ENCODE assay signal across 8 cellular contexts in genomic region chr7:105268056-105268455, GRCh38.
A peak's percentile ranks its signal among the peaks of the same experiment; 100 is the strongest.
DNase-seq lines count a peak whose midpoint lies in the region; ATAC-seq, FAIRE-seq and TF ChIP-seq lines count a peak whose summit lies in the region.

No MANE protein-coding gene starts in this region.

- no peaks in the 10 kb centered on the region for H3K36me3 ChIP-seq in astrocyte (ENCODE audit: insufficient read depth, low read length)
- no peaks in the 10 kb centered on the region for H3K36me3 ChIP-seq in left lung
- no peaks in the 10 kb centered on the region for H3K36me3 ChIP-seq in transverse colon

- H3K4me2 ChIP-seq in astrocyte (ENCODE audit: low read length): peak overlapping the region; percentile 76

- H3K4me3 ChIP-seq in astrocyte (ENCODE audit: insufficient read depth, low read depth, low read length) (peak overlapping the region; percentile 42), left lung (peak overlapping the region; percentile 32 to 43), transverse colon (peak overlapping the region in 3 of 4 donors; percentile 21 to 51 (median 23))

- H3K4me1 ChIP-seq in astrocyte (ENCODE audit: insufficient read depth, low read length): peaks cover 18% of the 10 kb centered on the region
- peaks cover 11 to 37% of the 10 kb centered on the region in 2 donors for H3K4me1 ChIP-seq in left lung
- peaks cover 0 to 38% (median 28%) of the 10 kb centered on the region in 4 donors for H3K4me1 ChIP-seq in transverse colon

- no peak for TF ChIP-seq EP300 in transverse colon (IDR thresholded peaks at IDR 0.05; ENCODE audit: low read depth)

- no peak overlapping the region for H2AFZ ChIP-seq in astrocyte (ENCODE audit: low read depth, low read length)

- peaks cover 39% of the 10 kb centered on the region for H4K20me1 ChIP-seq in astrocyte (ENCODE audit: insufficient read depth, low read length)

- H3K36me3 Mint-ChIP-seq in astrocyte (ENCODE audit: low read depth, unreplicated experiment): peaks cover under 1% of the 10 kb centered on the region

- intact Hi-C loops in left lung (cut with DNase I) (no loop called here), transverse colon (cut with DNase I; ENCODE audit: low total_unique reads) (no loop called here)

- H3K4me3 Mint-ChIP-seq in astrocyte (ENCODE audit: unreplicated experiment): peak overlapping the region; percentile 41

- H3K27me3 ChIP-seq in astrocyte (ENCODE audit: insufficient read depth, low read length): no peaks in the 10 kb centered on the region
- H3K27me3 ChIP-seq in left lung: no peaks in the 10 kb centered on the region
- no peaks in the 10 kb centered on the region for H3K27me3 ChIP-seq in transverse colon

- no peaks in the 10 kb centered on the region for H3K27me3 Mint-ChIP-seq in astrocyte (ENCODE audit: low read depth, unreplicated experiment)

- no peak for TF ChIP-seq POLR2A in transverse colon (IDR thresholded peaks at IDR 0.05)

- H3K27ac Mint-ChIP-seq in astrocyte (ENCODE audit: unreplicated experiment): peak overlapping the region; percentile 9

- H3K9me3 ChIP-seq in astrocyte (ENCODE audit: insufficient read depth, low read depth, low read length) (no peaks in the 10 kb centered on the region), left lung (no peaks in the 10 kb centered on the region), transverse colon (no peaks in the 10 kb centered on the region)

- no peaks in the 10 kb centered on the region for H3K9me3 Mint-ChIP-seq in astrocyte (ENCODE audit: unreplicated experiment)

- FAIRE-seq in astrocyte (lab: Jason Lieb, UNC): no peak

- TF ChIP-seq CTCF in astrocyte (IDR thresholded peaks at IDR 0.05; ENCODE audit: insufficient read depth, low read depth, low read length) (no peak), left lung (IDR thresholded peaks at IDR 0.05) (peak in 1 of 2 donors; percentile 36), transverse colon (IDR thresholded peaks at IDR 0.05) (peak in 3 of 5 experiments; percentile 17 to 49 (median 18))

- H3K9ac ChIP-seq in astrocyte (ENCODE audit: low read length): peak overlapping the region; percentile 70

- in situ Hi-C loops in transverse colon (cut with MboI; ENCODE audit: low pct_ligation_motif_present in 1 of 4, low pct_unique_long_range_greater_than_20kb in 1 of 4, low sequenced_read_pairs in 3 of 4) (no loop called here), KBM-7 (cut with MboI; ENCODE audit: low pct_unique_long_range_greater_than_20kb, low sequenced_read_pairs) (no loop called here)

- peak overlapping the region; percentile 68 for H3K27ac ChIP-seq in astrocyte (ENCODE audit: low read depth, low read length)
- H3K27ac ChIP-seq in left lung: peak overlapping the region; percentile 69 to 76
- H3K27ac ChIP-seq in transverse colon: peak overlapping the region; percentile 77 to 84 (median 81)

- peaks cover 24% of the 10 kb centered on the region for H3K4me1 Mint-ChIP-seq in astrocyte (ENCODE audit: low read depth, unreplicated experiment)

- WGBS in transverse colon (ENCODE audit: low coverage in 1 of 2), 2 donors: 10 to 12% methylated on average over 1 of the region's 1 CpG

- peak; percentile 53 for DNase-seq in HT1080 (ENCODE audit: low read depth)
- peak; percentile 83 for DNase-seq in astrocyte (ENCODE audit: low read depth)
- no peak for DNase-seq in left lung
- no peak for DNase-seq in transverse colon
- DNase-seq in KBM-7: no peak

- ATAC-seq in GM18502 (IDR thresholded peaks at IDR 0.05; ENCODE audit: poor library complexity, unreplicated experiment): peak; percentile 52
- peak; percentile 78 for ATAC-seq in left lung
- no peak for ATAC-seq in HG02840 (IDR thresholded peaks at IDR 0.05; ENCODE audit: low FRiP score, unreplicated experiment)
- no peak for ATAC-seq in HG03378 (IDR thresholded peaks at IDR 0.05; ENCODE audit: unreplicated experiment)

- peaks cover 68% of the 10 kb centered on the region for H3K79me2 ChIP-seq in astrocyte (ENCODE audit: insufficient read depth, low read length)

Comparison
In these comparisons a context has a peak if more than half of its experiments do, and no peak if none do; other contexts are left out.
1. ATAC-seq: peak in GM18502 (single experiment) and left lung (single experiment); none in HG02840 (single experiment) and HG03378 (single experiment).
2. DNase-seq: peak in HT1080 (single experiment) and astrocyte (single experiment); none in left lung (0 of 2), transverse colon (single experiment) and KBM-7 (single experiment).
3. Peak in every context shown above with its lines, with median percentiles within 50 percentile points of each other: H3K27ac ChIP-seq and H3K4me3 ChIP-seq.